In the genomic region with DNA sequence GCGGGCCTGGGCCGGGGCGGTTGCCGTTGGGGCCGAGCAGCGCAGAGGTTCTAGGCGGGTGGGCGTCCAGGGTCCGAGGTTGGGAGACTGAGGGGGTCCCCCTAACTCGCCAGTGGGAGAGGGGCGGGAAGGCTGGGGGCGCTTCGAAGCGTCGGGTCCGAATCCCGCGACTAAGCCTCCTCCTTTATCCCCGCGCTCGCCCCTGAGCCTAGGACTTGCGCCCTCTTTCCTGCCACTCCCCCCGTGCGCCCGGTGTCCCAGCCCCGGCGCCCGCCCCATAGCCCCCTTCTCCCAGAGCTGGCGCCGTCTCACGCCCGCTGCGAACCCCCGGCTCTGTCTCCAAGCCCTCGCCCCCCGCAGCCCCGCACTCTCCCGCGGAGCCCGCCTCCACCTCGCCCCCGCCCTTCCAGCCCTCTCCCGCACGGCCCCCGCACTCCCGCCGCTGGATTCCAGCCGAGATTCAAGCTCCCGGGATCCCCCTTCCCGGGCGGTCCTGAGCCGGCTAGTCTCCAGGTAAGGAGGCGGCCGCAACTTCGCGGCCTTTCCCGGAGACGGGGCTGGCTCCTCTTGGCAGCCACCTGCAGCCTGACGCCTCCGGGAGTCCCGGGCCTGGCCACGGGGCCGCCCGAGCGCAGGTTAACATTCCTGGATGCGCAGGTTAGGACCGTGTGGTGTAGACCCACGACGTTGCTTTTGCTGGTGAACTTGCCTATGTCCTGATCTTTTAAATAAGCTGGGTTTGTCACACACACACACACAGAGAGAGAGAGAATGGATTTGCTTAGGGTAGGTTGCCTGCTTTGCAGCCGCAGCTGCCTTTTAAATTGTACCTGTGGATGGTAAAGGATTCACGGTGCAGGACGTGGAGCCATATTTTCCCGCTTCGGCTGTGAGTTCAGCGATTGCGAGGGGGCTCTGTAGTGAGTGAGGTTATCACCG, we compare ENCODE assay signal across 8 cellular contexts. TPM values are rescaled to one million over a fixed set of nuclear protein-coding genes. Genes with fewer than 3 reads are reported as not detected.
DNase-seq lines count a peak whose midpoint lies in the region; ATAC-seq and TF ChIP-seq lines count a peak whose summit lies in the region.

No MANE protein-coding gene starts in this region.

- H3K9me3 ChIP-seq in tibial nerve, result no peaks in the 10 kb centered on the region

- peaks cover 0 to 18% (median 3%) of the 10 kb centered on the region in 4 donors for H3K4me1 ChIP-seq in tibial nerve

- TF ChIP-seq CTCF in WTC11 (IDR thresholded peaks at IDR 0.05) (no peak), mesothelial cell of epicardium (IDR thresholded peaks at IDR 0.05; ENCODE audit: unreplicated experiment) (no peak), tibial nerve (IDR thresholded peaks at IDR 0.05) (peak in 1 of 5 experiments; percentile 3)

- H3K4me3 Mint-ChIP-seq in WTC11 (peak overlapping the region; percentile 77), mesothelial cell of epicardium (peak overlapping the region; percentile 63)
- H3K4me3 Mint-ChIP-seq in effector memory CD8-positive, alpha-beta T cell, result peak overlapping the region; percentile 77 to 90

- no peak for TF ChIP-seq POLR2A in tibial nerve (IDR thresholded peaks at IDR 0.05)

- peak overlapping the region; percentile 75 to 84 (median 80) for H3K27ac ChIP-seq in tibial nerve

- DNase-seq in NCI-H1436 (lab: John Stamatoyannopoulos, UW) (peak; percentile 14), NCI-H1436 treated with DMSO at 0.1 percent for 48 hours (lab: John Stamatoyannopoulos, UW) (no peak), HPDE6-E6E7 (ENCODE audit: extremely low spot score) (peak; percentile 49), WTC11 (ENCODE audit: low spot score) (peak; percentile 66), mesothelial cell of epicardium (ENCODE audit: low spot score in 2 of 2, unreplicated experiment in 2 of 2) (peak; percentile 39 to 68), tibial nerve (ENCODE audit: low spot score in 2 of 2) (no peak), AML-193 (lab: John Stamatoyannopoulos, UW) (no peak)
- peak; percentile 12 to 23 (median 14) for DNase-seq in effector memory CD8-positive, alpha-beta T cell

- CTCF ChIA-PET in WTC11 (lab: Charles Lee), result interaction anchor here (0.6 to 2.3 kb wide), 61 partner anchors 8 to 1349 kb away, joined by 3 to 74 read pairs (median 5); partner anchors contain the start of gene SPSB4

- H3K9me3 Mint-ChIP-seq in WTC11 (no peaks in the 10 kb centered on the region), mesothelial cell of epicardium (no peaks in the 10 kb centered on the region)
- no peaks in the 10 kb centered on the region for H3K9me3 Mint-ChIP-seq in effector memory CD8-positive, alpha-beta T cell

- WGBS in tibial nerve, 2 donors, result 3% methylated on average over 50 to 74 of the region's 77 CpGs

- POLR2A ChIA-PET in WTC11 (lab: Charles Lee), result interaction anchor here (0.6 kb wide), 2 partner anchors 10 to 23 kb away, joined by 3 read pairs; no protein-coding TSS in a partner anchor

- H3K27me3 ChIP-seq in tibial nerve, result no peaks in the 10 kb centered on the region

- ATAC-seq in WTC11, result peak; percentile 17
- peak; percentile 3 for ATAC-seq in effector memory CD8-positive, alpha-beta T cell (replicated peaks)

- H3K4me3 ChIP-seq in tibial nerve, result peak overlapping the region; percentile 71 to 89 (median 77)

- peaks cover 38% of the 10 kb centered on the region for H3K27me3 Mint-ChIP-seq in WTC11 (ENCODE audit: low read depth)
- no peaks in the 10 kb centered on the region for H3K27me3 Mint-ChIP-seq in effector memory CD8-positive, alpha-beta T cell
- H3K27me3 Mint-ChIP-seq in mesothelial cell of epicardium (ENCODE audit: low read depth), result no peaks in the 10 kb centered on the region

- peaks cover 0 to 7% (median 0%) of the 10 kb centered on the region in 3 donors for H3K36me3 ChIP-seq in tibial nerve

- H3K27ac Mint-ChIP-seq in WTC11, result no peak overlapping the region
- H3K27ac Mint-ChIP-seq in effector memory CD8-positive, alpha-beta T cell, result peak overlapping the region; percentile 72 to 96
- peak overlapping the region; percentile 62 for H3K27ac Mint-ChIP-seq in mesothelial cell of epicardium

- TF ChIP-seq EP300 in tibial nerve (IDR thresholded peaks at IDR 0.05), result no peak

- H3K36me3 Mint-ChIP-seq in WTC11 (peaks cover 8% of the 10 kb centered on the region), mesothelial cell of epicardium (no peaks in the 10 kb centered on the region)
- peaks cover 3% of the 10 kb centered on the region for H3K36me3 Mint-ChIP-seq in effector memory CD8-positive, alpha-beta T cell (ENCODE audit: insufficient read depth)

- H3K4me1 Mint-ChIP-seq in WTC11 (peaks cover 53% of the 10 kb centered on the region), mesothelial cell of epicardium (peaks cover 31% of the 10 kb centered on the region)
- H3K4me1 Mint-ChIP-seq in effector memory CD8-positive, alpha-beta T cell (ENCODE audit: low read depth in 2 of 2), result peaks cover 35 to 38% of the 10 kb centered on the region in 2 donors

TF ChIP-seq in WTC11, 78 proteins besides CTCF, POLR2A, EP300 and RAD21 (continues in another document):
- TF ChIP-seq KAT7 (CRISPR knock-in tag; IDR thresholded peaks at IDR 0.05; ENCODE audit: borderline replicate concordance) (0 out of 2 replicates have a peak, but pooled peaks have one; percentile 27), JAZF1 (CRISPR knock-in tag; IDR thresholded peaks at IDR 0.05) (no peak), SMAD3 (CRISPR knock-in tag; IDR thresholded peaks at IDR 0.05; ENCODE audit: borderline replicate concordance) (no peak), TEAD4 (CRISPR knock-in tag; IDR thresholded peaks at IDR 0.05) (0 out of 2 replicates have a peak, but pooled peaks have one; percentile 32), FOXJ3 (CRISPR knock-in tag; IDR thresholded peaks at IDR 0.05; ENCODE audit: borderline replicate concordance) (no peak), MAX (CRISPR knock-in tag; IDR thresholded peaks at IDR 0.05) (peak; percentile 49; the same call in 1 of the 2 replicates)
- TF ChIP-seq, protein P1, sequence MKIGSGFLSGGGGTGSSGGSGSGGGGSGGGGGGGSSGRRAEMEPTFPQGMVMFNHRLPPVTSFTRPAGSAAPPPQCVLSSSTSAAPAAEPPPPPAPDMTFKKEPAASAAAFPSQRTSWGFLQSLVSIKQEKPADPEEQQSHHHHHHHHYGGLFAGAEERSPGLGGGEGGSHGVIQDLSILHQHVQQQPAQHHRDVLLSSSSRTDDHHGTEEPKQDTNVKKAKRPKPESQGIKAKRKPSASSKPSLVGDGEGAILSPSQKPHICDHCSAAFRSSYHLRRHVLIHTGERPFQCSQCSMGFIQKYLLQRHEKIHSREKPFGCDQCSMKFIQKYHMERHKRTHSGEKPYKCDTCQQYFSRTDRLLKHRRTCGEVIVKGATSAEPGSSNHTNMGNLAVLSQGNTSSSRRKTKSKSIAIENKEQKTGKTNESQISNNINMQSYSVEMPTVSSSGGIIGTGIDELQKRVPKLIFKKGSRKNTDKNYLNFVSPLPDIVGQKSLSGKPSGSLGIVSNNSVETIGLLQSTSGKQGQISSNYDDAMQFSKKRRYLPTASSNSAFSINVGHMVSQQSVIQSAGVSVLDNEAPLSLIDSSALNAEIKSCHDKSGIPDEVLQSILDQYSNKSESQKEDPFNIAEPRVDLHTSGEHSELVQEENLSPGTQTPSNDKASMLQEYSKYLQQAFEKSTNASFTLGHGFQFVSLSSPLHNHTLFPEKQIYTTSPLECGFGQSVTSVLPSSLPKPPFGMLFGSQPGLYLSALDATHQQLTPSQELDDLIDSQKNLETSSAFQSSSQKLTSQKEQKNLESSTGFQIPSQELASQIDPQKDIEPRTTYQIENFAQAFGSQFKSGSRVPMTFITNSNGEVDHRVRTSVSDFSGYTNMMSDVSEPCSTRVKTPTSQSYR (CRISPR knock-in tag; IDR thresholded peaks at IDR 0.05), result no peak
- TF ChIP-seq, protein P2, sequence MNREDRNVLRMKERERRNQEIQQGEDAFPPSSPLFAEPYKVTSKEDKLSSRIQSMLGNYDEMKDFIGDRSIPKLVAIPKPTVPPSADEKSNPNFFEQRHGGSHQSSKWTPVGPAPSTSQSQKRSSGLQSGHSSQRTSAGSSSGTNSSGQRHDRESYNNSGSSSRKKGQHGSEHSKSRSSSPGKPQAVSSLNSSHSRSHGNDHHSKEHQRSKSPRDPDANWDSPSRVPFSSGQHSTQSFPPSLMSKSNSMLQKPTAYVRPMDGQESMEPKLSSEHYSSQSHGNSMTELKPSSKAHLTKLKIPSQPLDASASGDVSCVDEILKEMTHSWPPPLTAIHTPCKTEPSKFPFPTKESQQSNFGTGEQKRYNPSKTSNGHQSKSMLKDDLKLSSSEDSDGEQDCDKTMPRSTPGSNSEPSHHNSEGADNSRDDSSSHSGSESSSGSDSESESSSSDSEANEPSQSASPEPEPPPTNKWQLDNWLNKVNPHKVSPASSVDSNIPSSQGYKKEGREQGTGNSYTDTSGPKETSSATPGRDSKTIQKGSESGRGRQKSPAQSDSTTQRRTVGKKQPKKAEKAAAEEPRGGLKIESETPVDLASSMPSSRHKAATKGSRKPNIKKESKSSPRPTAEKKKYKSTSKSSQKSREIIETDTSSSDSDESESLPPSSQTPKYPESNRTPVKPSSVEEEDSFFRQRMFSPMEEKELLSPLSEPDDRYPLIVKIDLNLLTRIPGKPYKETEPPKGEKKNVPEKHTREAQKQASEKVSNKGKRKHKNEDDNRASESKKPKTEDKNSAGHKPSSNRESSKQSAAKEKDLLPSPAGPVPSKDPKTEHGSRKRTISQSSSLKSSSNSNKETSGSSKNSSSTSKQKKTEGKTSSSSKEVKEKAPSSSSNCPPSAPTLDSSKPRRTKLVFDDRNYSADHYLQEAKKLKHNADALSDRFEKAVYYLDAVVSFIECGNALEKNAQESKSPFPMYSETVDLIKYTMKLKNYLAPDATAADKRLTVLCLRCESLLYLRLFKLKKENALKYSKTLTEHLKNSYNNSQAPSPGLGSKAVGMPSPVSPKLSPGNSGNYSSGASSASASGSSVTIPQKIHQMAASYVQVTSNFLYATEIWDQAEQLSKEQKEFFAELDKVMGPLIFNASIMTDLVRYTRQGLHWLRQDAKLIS (CRISPR knock-in tag; IDR thresholded peaks at IDR 0.05; ENCODE audit: borderline replicate concordance), result no peak

RNA-seq across cellular contexts. Expression of gene PXYLP1, which starts 0.6 kb away (rescaled TPM):
- total RNA-seq in WTC11 (2021) (16.9 to 20.1 TPM (median 19.7 TPM) in 3 replicates), mesothelial cell of epicardium (40.5 to 45.6 TPM (median 40.9 TPM) in 3 replicates), tibial nerve (10 to 100 TPM in 3 of 4 donors, 1 to 10 TPM in 1; 9.9 to 11.7 (median 10.0) TPM)

Comparison
In these comparisons a context has a peak if more than half of its experiments do, and no peak if none do; other contexts are left out.
1. DNase-seq: peak in NCI-H1436 (single experiment), HPDE6-E6E7 (single experiment), WTC11 (single experiment), effector memory CD8-positive, alpha-beta T cell (3 of 3) and mesothelial cell of epicardium (2 of 2); none in NCI-H1436 treated with DMSO at 0.1 percent for 48 hours (single experiment), tibial nerve (0 of 2) and AML-193 (0 of 2).
2. Peak in every context shown above with its lines, with median percentiles within 50 percentile points of each other: H3K4me3 Mint-ChIP-seq.